14 cellular contexts compared by ENCODE assay signal in genomic region chr14:83347874-83348273, GRCh38.
"Had no signal": no experiment of that assay in that cellular context is flagged by ENCODE, and none has a peak within 500 bp of the region (broad histone marks: within the 10 kb centered on the region; RNA-seq: fewer than 3 reads in every experiment).

No MANE protein-coding gene starts in this region.

- H3K9me3 ChIP-seq: breast epithelium, prostate gland had no signal

- ATAC-seq: activated T-cell treated with anti-CD3 and anti-CD28 coated beads, Interleukin-2, amount 50 U/mL, for 72 hours; right cardiac atrium; stimulated activated naive CD8-positive, alpha-beta T cell treated with anti-CD3 and anti-CD28 coated beads, Interleukin-15, Interleukin-2, amounts not matched to agents 100 U/mL and 50 U/mL, for 24 hours had no signal

- H3K27me3 Mint-ChIP-seq: activated CD4-positive, alpha-beta T cell treated with anti-CD3 and anti-CD28 coated beads, Interleukin-2, amount 10 ng/mL, durations not matched to agents 7 days and 5 days; activated naive CD8-positive, alpha-beta T cell; type B pancreatic cell had no signal

- DNase-seq: activated CD4-positive, alpha-beta T cell treated with anti-CD3 and anti-CD28 coated beads, Interleukin-2, amount 10 ng/mL, durations not matched to agents 7 days and 5 days; activated CD8-positive, alpha-beta memory T cell treated with anti-CD3 and anti-CD28 coated beads, Interleukin-2, amount 50 U/mL, for 48 hours; activated gamma-delta T cell; activated T-cell treated with anti-CD3 and anti-CD28 coated beads, Interleukin-2, amount 50 U/mL, for 72 hours; cerebellar nuclear complex; endodermal cell; mesendoderm; nephron progenitor cell; right cardiac atrium; stimulated activated naive CD8-positive, alpha-beta T cell treated with anti-CD3 and anti-CD28 coated beads, Interleukin-15, Interleukin-2, amounts not matched to agents 100 U/mL and 50 U/mL, for 24 hours had no signal

- H3K36me3 ChIP-seq: breast epithelium, prostate gland had no signal

- H3K27me3 ChIP-seq: breast epithelium had no signal

- H3K27ac Mint-ChIP-seq: activated CD4-positive, alpha-beta T cell treated with anti-CD3 and anti-CD28 coated beads, Interleukin-2, amount 10 ng/mL, durations not matched to agents 7 days and 5 days; activated naive CD8-positive, alpha-beta T cell; activated T-cell treated with anti-CD3 and anti-CD28 coated beads, Interleukin-2, amount 50 U/mL, for 72 hours; endodermal cell; nephron progenitor cell; type B pancreatic cell had no signal

- H3K4me1 Mint-ChIP-seq: activated CD4-positive, alpha-beta T cell treated with anti-CD3 and anti-CD28 coated beads, Interleukin-2, amount 10 ng/mL, durations not matched to agents 7 days and 5 days; endodermal cell; nephron progenitor cell had no signal

- H3K27ac ChIP-seq: breast epithelium, prostate gland had no signal

- H3K4me3 ChIP-seq: breast epithelium, prostate gland had no signal

- H3K9me3 Mint-ChIP-seq: activated CD4-positive, alpha-beta T cell treated with anti-CD3 and anti-CD28 coated beads, Interleukin-2, amount 10 ng/mL, durations not matched to agents 7 days and 5 days; endodermal cell; nephron progenitor cell; type B pancreatic cell had no signal

- H3K36me3 Mint-ChIP-seq: activated naive CD8-positive, alpha-beta T cell; type B pancreatic cell had no signal

- H3K4me3 Mint-ChIP-seq: activated CD4-positive, alpha-beta T cell treated with anti-CD3 and anti-CD28 coated beads, Interleukin-2, amount 10 ng/mL, durations not matched to agents 7 days and 5 days; activated naive CD8-positive, alpha-beta T cell; activated T-cell treated with anti-CD3 and anti-CD28 coated beads, Interleukin-2, amount 50 U/mL, for 72 hours; endodermal cell; nephron progenitor cell; type B pancreatic cell had no signal

- H3K4me1 ChIP-seq: breast epithelium, prostate gland had no signal
